Comparison of ENCODE assay signal across 9 cellular contexts in the genomic region with DNA sequence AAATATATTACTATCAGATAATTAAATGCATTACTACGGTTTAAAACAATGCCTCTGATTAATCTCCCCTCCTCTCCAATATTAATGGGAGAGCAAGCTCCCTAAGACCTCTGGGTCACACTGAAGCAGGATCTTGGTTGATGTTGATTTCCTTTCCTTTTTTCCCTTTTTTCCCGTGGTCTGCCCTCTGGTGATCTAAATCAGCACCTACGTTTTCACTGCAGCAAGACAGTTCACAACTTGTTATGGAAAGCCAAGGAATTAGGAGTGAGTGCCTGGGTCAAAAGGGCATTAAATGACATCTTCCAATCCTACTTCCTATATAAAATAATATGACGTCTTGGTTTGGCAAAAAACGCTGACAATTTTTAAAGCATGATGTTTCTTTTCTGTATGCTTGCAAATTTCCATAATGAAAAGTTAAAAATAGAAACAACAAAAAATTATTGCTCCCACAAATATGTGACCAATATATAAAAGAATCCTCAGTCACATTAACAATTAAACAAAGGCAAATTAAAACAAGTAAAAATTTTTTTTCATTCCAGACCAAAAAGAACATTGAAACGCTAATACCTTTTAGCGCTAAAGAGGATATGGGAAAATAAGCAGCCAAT. TPM values are rescaled to one million over a fixed set of nuclear protein-coding genes. Genes with fewer than 3 reads are reported as not detected.
DNase-seq lines count a peak whose midpoint lies in the region; ATAC-seq lines count a peak whose summit lies in the region.
"Had no signal": no experiment of that assay in that cellular context is flagged by ENCODE, and none has a peak within 500 bp of the region (broad histone marks: within the 10 kb centered on the region; RNA-seq: fewer than 3 reads in every experiment).

No MANE protein-coding gene starts in this region.

- DNase-seq in DMS153 treated with DMSO at 0.1 percent for 48 hours (lab: John Stamatoyannopoulos, UW; ENCODE audit: unreplicated experiment) (peak; percentile 26), MV-4-11 (lab: John Stamatoyannopoulos, UW) (peak; percentile 34), amniotic epithelial cell (ENCODE audit: low read depth) (peak; percentile 58), lung microvascular endothelial cell (ENCODE audit: low read depth in 2 of 2) (peak; percentile 40 to 60)
- DNase-seq in activated CD4-positive, alpha-beta T cell treated with anti-CD3 and anti-CD28 coated beads for 36 hours, result no peak
- DNase-seq: heart right ventricle had no signal

- POLR2A ChIA-PET in activated CD4-positive, alpha-beta T cell treated with anti-CD3 and anti-CD28 coated beads for 36 hours (lab: Charles Lee), result no interaction called here

- no peaks in the 10 kb centered on the region for H3K27me3 Mint-ChIP-seq in activated CD4-positive, alpha-beta T cell treated with anti-CD3 and anti-CD28 coated beads for 36 hours

- no peaks in the 10 kb centered on the region for H3K36me3 Mint-ChIP-seq in activated CD4-positive, alpha-beta T cell treated with anti-CD3 and anti-CD28 coated beads for 36 hours (ENCODE audit: low read depth)

- H3K9me3 Mint-ChIP-seq in activated CD4-positive, alpha-beta T cell treated with anti-CD3 and anti-CD28 coated beads for 36 hours (ENCODE audit: low read depth), result no peaks in the 10 kb centered on the region

- H3K27ac Mint-ChIP-seq in activated CD4-positive, alpha-beta T cell treated with anti-CD3 and anti-CD28 coated beads for 36 hours, result no peak overlapping the region

- H3K4me3 Mint-ChIP-seq in activated CD4-positive, alpha-beta T cell treated with anti-CD3 and anti-CD28 coated beads for 36 hours, result no peak overlapping the region

- ATAC-seq in HG02870 (IDR thresholded peaks at IDR 0.05; ENCODE audit: unreplicated experiment) (no peak), GM19351 (IDR thresholded peaks at IDR 0.05; ENCODE audit: unreplicated experiment) (no peak), HG03571 (IDR thresholded peaks at IDR 0.05; ENCODE audit: unreplicated experiment) (no peak)
- ATAC-seq in activated CD4-positive, alpha-beta T cell treated with anti-CD3 and anti-CD28 coated beads for 36 hours, result no peak

- CTCF ChIA-PET in activated CD4-positive, alpha-beta T cell treated with anti-CD3 and anti-CD28 coated beads for 36 hours (lab: Charles Lee), result interaction anchor here (0.6 kb wide), 1 partner anchor 682 kb away, joined by 3 read pairs; no protein-coding TSS in a partner anchor

- no peaks in the 10 kb centered on the region for H3K4me1 Mint-ChIP-seq in activated CD4-positive, alpha-beta T cell treated with anti-CD3 and anti-CD28 coated beads for 36 hours

- intact Hi-C loops in activated CD4-positive, alpha-beta T cell treated with anti-CD3 and anti-CD28 coated beads for 36 hours (cut with DNase I, micrococcal nuclease), result no loop called here

RNA-seq across cellular contexts. Expression of a gene that starts 7.9 kb away (rescaled TPM):
- 5.7 and 8.3 TPM in 2 replicates for total RNA-seq in lung microvascular endothelial cell
- 10 to 100 TPM; 34.3 to 42.1 TPM for total RNA-seq in activated CD4-positive, alpha-beta T cell treated with anti-CD3 and anti-CD28 coated beads for 36 hours
